Comparison of ENCODE assay signal across 18 cellular contexts in the genomic region with DNA sequence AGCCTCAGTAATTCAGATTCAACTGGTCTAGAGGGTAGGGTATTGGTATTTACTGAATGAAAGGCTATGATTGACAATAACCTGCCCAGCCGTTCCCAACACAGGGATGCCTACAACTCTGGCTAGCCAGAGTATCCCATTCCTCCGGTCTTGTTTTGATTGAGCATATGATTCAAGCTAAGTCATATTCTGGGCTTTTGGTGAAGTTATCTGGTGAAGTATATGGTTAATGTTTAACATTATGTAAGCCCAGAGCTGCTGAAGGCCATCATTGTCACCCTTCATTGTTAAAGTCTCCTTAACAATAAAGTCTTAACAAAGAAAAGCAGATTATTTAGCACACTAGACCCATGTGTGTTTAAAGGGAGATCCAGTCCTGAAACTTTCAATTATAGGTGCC.
"Had no signal": no experiment of that assay in that cellular context is flagged by ENCODE, and none has a peak within 500 bp of the region (broad histone marks: within the 10 kb centered on the region; RNA-seq: fewer than 3 reads in every experiment).

No MANE protein-coding gene starts in this region.

- H3K4me2 ChIP-seq: smooth muscle cell had no signal

- H3K4me1 Mint-ChIP-seq: activated CD4-positive, alpha-beta T cell treated with anti-CD3 and anti-CD28 coated beads, Interleukin-2, amount 10 ng/mL, durations not matched to agents 7 days and 5 days had no signal

- DNase-seq: activated CD4-positive, alpha-beta T cell treated with anti-CD3 and anti-CD28 coated beads, Interleukin-2, amount 10 ng/mL, durations not matched to agents 7 days and 5 days; activated CD8-positive, alpha-beta memory T cell treated with anti-CD3 and anti-CD28 coated beads for 24 hours; anterior cingulate cortex; brain microvascular endothelial cell; cerebellar nuclear complex; effector CD8-positive, alpha-beta T cell; foreskin keratinocyte; head of caudate nucleus; naive B cell; posterior cingulate gyrus; stimulated activated CD4-positive, alpha-beta T cell treated with anti-CD3 and anti-CD28 coated beads, Interleukin-4, amount 100 ng/mL, for 4 hours; stimulated activated CD8-positive, alpha-beta memory T cell treated with anti-CD3 and anti-CD28 coated beads, Interleukin-4, amount 100 ng/mL, for 48 hours; stimulated activated naive CD8-positive, alpha-beta T cell treated with anti-CD3 and anti-CD28 coated beads, Interleukin-15, Interleukin-2, amounts not matched to agents 100 U/mL and 50 U/mL, for 24 hours; transverse colon had no signal

- H3K27me3 ChIP-seq: brain microvascular endothelial cell, foreskin keratinocyte, right atrium auricular region, transverse colon had no signal

- H3K4me3 ChIP-seq: right atrium auricular region, smooth muscle cell, transverse colon had no signal

- H3K27me3 Mint-ChIP-seq: activated CD4-positive, alpha-beta T cell treated with anti-CD3 and anti-CD28 coated beads, Interleukin-2, amount 10 ng/mL, durations not matched to agents 7 days and 5 days; naive B cell had no signal

- H3K9me3 Mint-ChIP-seq: activated CD4-positive, alpha-beta T cell treated with anti-CD3 and anti-CD28 coated beads, Interleukin-2, amount 10 ng/mL, durations not matched to agents 7 days and 5 days had no signal

- H3K27ac Mint-ChIP-seq: activated CD4-positive, alpha-beta T cell treated with anti-CD3 and anti-CD28 coated beads, Interleukin-2, amount 10 ng/mL, durations not matched to agents 7 days and 5 days; activated T-helper 1 cell treated with anti-CD3 and anti-CD28 coated beads, Interleukin-12 subunit alpha, Interleukin-12 subunit beta, Interleukin-2, Interleukin-4 antibody, amounts not matched to agents 30 ng/mL and 10 ng/mL and 1 ng/mL, durations not matched to agents 14 hours and 24 hours and 36 hours; naive B cell had no signal

- H3K9me3 ChIP-seq: right atrium auricular region, transverse colon had no signal

- H3K4me3 Mint-ChIP-seq: activated CD4-positive, alpha-beta T cell treated with anti-CD3 and anti-CD28 coated beads, Interleukin-2, amount 10 ng/mL, durations not matched to agents 7 days and 5 days; activated T-helper 1 cell treated with anti-CD3 and anti-CD28 coated beads, Interleukin-12 subunit alpha, Interleukin-12 subunit beta, Interleukin-2, Interleukin-4 antibody, amounts not matched to agents 30 ng/mL and 10 ng/mL and 1 ng/mL, durations not matched to agents 14 hours and 24 hours and 36 hours; naive B cell had no signal

- ATAC-seq: foreskin keratinocyte; left lobe of liver; stimulated activated naive CD8-positive, alpha-beta T cell treated with anti-CD3 and anti-CD28 coated beads, Interleukin-15, Interleukin-2, amounts not matched to agents 100 U/mL and 50 U/mL, for 24 hours had no signal

- H3K36me3 ChIP-seq: brain microvascular endothelial cell, right atrium auricular region, transverse colon had no signal

- H3K27ac ChIP-seq: brain microvascular endothelial cell, foreskin keratinocyte, right atrium auricular region, transverse colon had no signal
